ENCODE assay signal across 8 cellular contexts in the genomic region with DNA sequence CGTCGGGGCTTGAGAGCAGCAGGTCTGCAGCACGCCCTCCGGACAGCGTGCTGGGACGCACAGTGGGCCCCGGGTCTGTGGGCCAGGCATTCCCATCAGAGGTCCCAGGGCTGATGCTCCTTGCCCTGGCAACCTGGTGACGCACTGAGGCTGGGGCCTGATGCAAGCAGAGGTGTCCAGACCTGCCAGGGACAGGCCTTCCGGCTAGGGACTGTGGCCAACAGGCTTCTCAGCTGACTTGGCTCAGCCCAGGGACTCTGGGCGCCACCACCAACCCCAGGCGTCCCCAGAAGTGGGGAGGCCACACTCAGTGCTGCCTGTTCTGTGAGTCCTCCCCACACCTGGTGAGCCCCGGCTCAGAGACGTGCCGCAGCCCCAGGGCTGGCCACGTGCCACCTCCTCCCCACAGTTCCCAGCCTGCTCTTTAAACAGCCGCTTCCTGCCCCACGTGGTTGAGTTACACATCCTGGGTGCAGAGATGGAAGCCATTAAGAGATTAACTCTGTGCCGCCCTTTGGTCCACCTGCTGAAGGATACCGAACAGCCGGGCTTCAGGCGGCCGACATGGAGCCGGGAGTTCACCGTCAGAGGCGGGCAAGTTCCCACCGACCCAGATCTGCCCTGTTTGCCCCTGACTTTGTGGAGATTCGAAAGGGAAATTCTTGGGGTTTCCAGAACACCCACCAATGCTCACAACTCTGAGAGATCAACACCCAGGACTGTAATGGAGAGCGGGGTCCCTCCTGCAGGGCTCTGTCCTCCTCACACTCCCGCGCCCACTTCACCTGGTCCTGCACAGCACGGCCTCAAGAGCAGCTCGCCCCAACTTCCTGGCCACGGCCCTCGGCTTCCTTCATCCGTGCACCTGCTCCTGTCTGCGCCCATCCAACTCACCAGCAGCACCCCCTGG. TPM values are rescaled to one million over a fixed set of nuclear protein-coding genes. Genes with fewer than 3 reads are reported as not detected.
DNase-seq lines count a peak whose midpoint lies in the region; ATAC-seq and TF ChIP-seq lines count a peak whose summit lies in the region.

No MANE protein-coding gene starts in this region.

- ATAC-seq in DND-41 (ENCODE audit: insufficient read depth, low read depth) (peak; percentile 90), HG03565 (IDR thresholded peaks at IDR 0.05; ENCODE audit: unreplicated experiment) (no peak)
- ATAC-seq in activated CD4-positive, CD25-positive, alpha-beta regulatory T cell treated with anti-CD3 and anti-CD28 coated beads, Interleukin-2, amount 50 U/mL, for 24 hours: peak; percentile 42 to 53

- H3K27me3 ChIP-seq in DND-41 (ENCODE audit: insufficient read depth, low read length, poor library complexity): peaks cover 48% of the 10 kb centered on the region
- no peaks in the 10 kb centered on the region for H3K27me3 ChIP-seq in effector memory CD4-positive, alpha-beta T cell (replicated peaks; ENCODE audit: control insufficient read depth, insufficient read depth, low read length, poor library complexity, severe bottlenecking)
- no peaks in the 10 kb centered on the region for H3K27me3 ChIP-seq in prostate gland (replicated peaks; ENCODE audit: insufficient read depth)

- H3K36me3 ChIP-seq in DND-41 (ENCODE audit: insufficient read depth, low read length): no peaks in the 10 kb centered on the region
- no peaks in the 10 kb centered on the region for H3K36me3 ChIP-seq in effector memory CD4-positive, alpha-beta T cell (ENCODE audit: control insufficient read depth, insufficient read depth, low read length)
- H3K36me3 ChIP-seq in prostate gland: peaks cover 4 to 18% of the 10 kb centered on the region in 2 donors

- DNase-seq in DND-41 (peak; percentile 83), prostate gland (ENCODE audit: low spot score) (peak; percentile 91), foreskin melanocyte (no peak), DMS 273 treated with DMSO at 0.1 percent for 48 hours (lab: John Stamatoyannopoulos, UW) (no peak), DMS53 treated with DMSO at 0.1 percent for 48 hours (lab: John Stamatoyannopoulos, UW; ENCODE audit: unreplicated experiment) (no peak)
- DNase-seq in effector memory CD4-positive, alpha-beta T cell: peak in 2 of 3 donors; percentile 13 to 20

- H3K9me3 ChIP-seq in DND-41 (ENCODE audit: insufficient read depth, low read length, severe bottlenecking) (no peaks in the 10 kb centered on the region), prostate gland (no peaks in the 10 kb centered on the region)
- H3K9me3 ChIP-seq in effector memory CD4-positive, alpha-beta T cell (ENCODE audit: control insufficient read depth, low read length): no peaks in the 10 kb centered on the region

- TF ChIP-seq POLR2A in prostate gland (IDR thresholded peaks at IDR 0.05): no peak

- H3K9ac ChIP-seq in DND-41 (ENCODE audit: low read depth, low read length): no peak overlapping the region

- WGBS in prostate gland: 48% methylated on average over 36 of the region's 36 CpGs

- no peaks in the 10 kb centered on the region for H3K79me2 ChIP-seq in DND-41 (ENCODE audit: insufficient read depth, low read length)

- H3K4me3 ChIP-seq in DND-41 (ENCODE audit: low read depth in 1 of 2, low read length in 2 of 2) (no peak overlapping the region), prostate gland (no peak overlapping the region)
- no peak overlapping the region for H3K4me3 ChIP-seq in effector memory CD4-positive, alpha-beta T cell (ENCODE audit: insufficient read depth, low read depth, low read length, poor library complexity, severe bottlenecking)

- H3K4me1 ChIP-seq in DND-41 (ENCODE audit: insufficient read depth, low read length) (peaks cover 10% of the 10 kb centered on the region), prostate gland (replicated peaks) (peaks cover 24% of the 10 kb centered on the region)
- H3K4me1 ChIP-seq in effector memory CD4-positive, alpha-beta T cell (ENCODE audit: control insufficient read depth, insufficient read depth, low read length, poor library complexity, severe bottlenecking): peaks cover 14% of the 10 kb centered on the region

- no peak overlapping the region for H3K4me2 ChIP-seq in DND-41 (ENCODE audit: insufficient read depth, low read length)

- TF ChIP-seq CTCF in DND-41 (IDR thresholded peaks at IDR 0.05; ENCODE audit: borderline replicate concordance, extremely low read depth, low read length, poor library complexity, severe bottlenecking): no peak
- TF ChIP-seq CTCF in prostate gland (IDR thresholded peaks at IDR 0.05): peak in 1 of 4 experiments; percentile 9

- H4K20me1 ChIP-seq in DND-41 (ENCODE audit: insufficient read depth, low read length): peaks cover 52% of the 10 kb centered on the region

- H3K27ac ChIP-seq in DND-41 (ENCODE audit: low read length): no peak overlapping the region
- H3K27ac ChIP-seq in effector memory CD4-positive, alpha-beta T cell (ENCODE audit: insufficient read depth, low read length, poor library complexity, severe bottlenecking): no peak overlapping the region
- H3K27ac ChIP-seq in prostate gland: peak overlapping the region; percentile 60 to 73

- intact Hi-C loops in prostate gland (cut with DNase I): loop anchor here (5.0 kb wide), 1 partner anchor 50 kb away; no protein-coding TSS in a partner anchor

- H2AFZ ChIP-seq in DND-41 (ENCODE audit: low read depth, low read length): no peak overlapping the region; the same call in 1 of the 2 replicates

RNA-seq across cellular contexts. Expression of a gene that starts 37.6 kb away (rescaled TPM):
- total RNA-seq in prostate gland: 1 to 10 TPM in 1 of 2 donors, under 1 TPM in 1; 0.14 to 8.9 TPM

RNA-seq across cellular contexts. Expression of a gene that starts 52.0 kb away (rescaled TPM):
- 100 to 1,000 TPM in 1 of 2 donors, 10 to 100 TPM in 1; 96.5 to 245 TPM for total RNA-seq in prostate gland

Comparison
In these comparisons a context has a peak if more than half of its experiments do, and no peak if none do; other contexts are left out.
1. DNase-seq: peak in DND-41 (single experiment), effector memory CD4-positive, alpha-beta T cell (2 of 3) and prostate gland (single experiment); none in foreskin melanocyte (single experiment), DMS 273 treated with DMSO at 0.1 percent for 48 hours (single experiment) and DMS53 treated with DMSO at 0.1 percent for 48 hours (single experiment).
2. H3K27ac ChIP-seq: peak in prostate gland (2 of 2); none in DND-41 (single experiment) and effector memory CD4-positive, alpha-beta T cell (single experiment).